25 cellular contexts compared by ENCODE assay signal in the genomic region with DNA sequence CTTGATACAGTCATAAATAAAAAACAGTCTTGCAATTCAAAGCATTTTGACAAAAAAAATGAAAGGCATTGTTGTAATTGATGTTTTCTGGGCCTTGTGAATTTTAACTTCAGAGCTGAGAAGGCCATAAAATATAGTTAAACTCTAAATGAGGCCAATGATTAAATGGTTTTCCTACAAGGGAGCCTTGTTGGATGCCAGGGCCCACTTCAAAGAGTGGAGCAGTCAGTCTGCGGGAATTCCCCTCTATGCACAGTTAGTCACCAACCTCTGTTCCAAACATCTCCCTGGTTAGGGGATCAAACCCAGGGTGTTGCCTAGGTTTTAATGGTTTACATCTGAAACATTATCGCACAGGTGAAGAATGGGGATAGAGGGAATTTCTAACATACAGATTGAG.
A peak's percentile ranks its signal among the peaks of the same experiment; 100 is the strongest.
DNase-seq lines count a peak whose midpoint lies in the region; ATAC-seq, FAIRE-seq and TF ChIP-seq lines count a peak whose summit lies in the region.
"Had no signal": no experiment of that assay in that cellular context is flagged by ENCODE, and none has a peak within 500 bp of the region (broad histone marks: within the 10 kb centered on the region; RNA-seq: fewer than 3 reads in every experiment).

No MANE protein-coding gene starts in this region.

- TF ChIP-seq EP300 in sigmoid colon (IDR thresholded peaks at IDR 0.05) = no peak

- dilution Hi-C loops in mammary epithelial cell (cut with HindIII; ENCODE audit: low sequenced_read_pairs) (no loop called here), keratinocyte (cut with MboI; ENCODE audit: extremely low pct_ligation_motif_present, low sequenced_read_pairs) (no loop called here)

- H2AFZ ChIP-seq in mammary epithelial cell (ENCODE audit: low read depth, low read length) (no peak overlapping the region), astrocyte (ENCODE audit: low read depth, low read length) (no peak overlapping the region), keratinocyte (ENCODE audit: control insufficient read depth, low read length) (no peak overlapping the region)

- DNase-seq in mammary epithelial cell (peak; percentile 84), breast epithelium (ENCODE audit: low spot score in 2 of 2) (no peak), astrocyte (ENCODE audit: low read depth) (peak; percentile 86), keratinocyte (ENCODE audit: low read depth, low spot score) (no peak), SKM-1 (lab: John Stamatoyannopoulos, UW; ENCODE audit: unreplicated experiment) (no peak), sigmoid colon (no peak), NCI-H1417 treated with DMSO at 0.1 percent for 48 hours (lab: John Stamatoyannopoulos, UW) (no peak)
- DNase-seq: activated T-cell treated with anti-CD3 and anti-CD28 coated beads, Interleukin-2, amount 50 U/mL, for 72 hours; C1 segment of cervical spinal cord; effector CD8-positive, alpha-beta T cell; heart right ventricle; immature natural killer cell; mesendoderm; MV-4-11; NCI-H510A treated with DMSO at 0.1 percent for 48 hours; SHP77; stimulated activated CD4-positive, alpha-beta T cell treated with anti-CD3 and anti-CD28 coated beads, Interleukin-12 subunit alpha, Interleukin-12 subunit beta, amount 100 ng/mL, for 4 hours; T-helper 17 cell had no signal

- TF ChIP-seq POLR2A in breast epithelium (IDR thresholded peaks at IDR 0.05) (no peak), sigmoid colon (IDR thresholded peaks at IDR 0.05) (no peak)

- H3K36me3 Mint-ChIP-seq in astrocyte (ENCODE audit: low read depth, unreplicated experiment) = no peaks in the 10 kb centered on the region
- H3K36me3 Mint-ChIP-seq: activated naive CD8-positive, alpha-beta T cell; natural killer cell treated with Interleukin-12 subunit alpha and Interleukin-12 subunit beta and Interleukin-15 and Interleukin-18, amount 100 ng/mL, for 72 hours had no signal

- H3K9me1 ChIP-seq in keratinocyte (ENCODE audit: control insufficient read depth, extremely low read depth, insufficient read depth, low read length) = no peaks in the 10 kb centered on the region

- no TSS peak for BruUV-seq in mammary epithelial cell (replicated peaks; lab: Mats Ljungman, UMichigan)

- FAIRE-seq in astrocyte (lab: Jason Lieb, UNC) (no peak), keratinocyte (lab: Jason Lieb, UNC) (peak; percentile 23)
- FAIRE-seq: A204.1, GM18507 had no signal

- no peak for TF ChIP-seq CTCF in mammary epithelial cell (conservative IDR thresholded peaks at IDR 0.05 in 1 of 2, IDR thresholded peaks at IDR 0.05 in 1 of 2; ENCODE audit: extremely low read depth in 1 of 2, insufficient read depth in 1 of 2, low read depth in 1 of 2, low read length in 2 of 2)
- no peak for TF ChIP-seq CTCF in breast epithelium (IDR thresholded peaks at IDR 0.05)
- TF ChIP-seq CTCF in astrocyte (IDR thresholded peaks at IDR 0.05; ENCODE audit: insufficient read depth, low read depth, low read length) = no peak
- TF ChIP-seq CTCF in keratinocyte (optimal IDR thresholded peaks at IDR 0.05 in 1 of 3, IDR thresholded peaks at IDR 0.05 in 1 of 3, conservative IDR thresholded peaks at IDR 0.05 in 1 of 3; ENCODE audit: extremely low read depth in 1 of 3, insufficient read depth in 2 of 3, low read length in 3 of 3) = no peak
- no peak for TF ChIP-seq CTCF in sigmoid colon (IDR thresholded peaks at IDR 0.05)

- no peak overlapping the region for H3K4me3 Mint-ChIP-seq in astrocyte (ENCODE audit: unreplicated experiment)
- H3K4me3 Mint-ChIP-seq: activated naive CD8-positive, alpha-beta T cell; activated T-cell treated with anti-CD3 and anti-CD28 coated beads, Interleukin-2, amount 50 U/mL, for 72 hours; central memory CD8-positive, alpha-beta T cell; immature natural killer cell; natural killer cell treated with Interleukin-12 subunit alpha and Interleukin-12 subunit beta and Interleukin-15 and Interleukin-18, amount 100 ng/mL, for 72 hours; T-helper 17 cell had no signal

- no peak for ATAC-seq in HG02840 (IDR thresholded peaks at IDR 0.05; ENCODE audit: low FRiP score, unreplicated experiment)
- ATAC-seq: activated T-cell treated with anti-CD3 and anti-CD28 coated beads, Interleukin-2, amount 50 U/mL, for 72 hours; heart right ventricle; natural killer cell treated with Interleukin-12 subunit alpha and Interleukin-12 subunit beta and Interleukin-15 and Interleukin-18, amount 100 ng/mL, for 72 hours; T-helper 17 cell had no signal

- no peaks in the 10 kb centered on the region for H3K9me3 Mint-ChIP-seq in astrocyte (ENCODE audit: unreplicated experiment)
- H3K9me3 Mint-ChIP-seq: central memory CD8-positive, alpha-beta T cell had no signal

- H3K9me3 ChIP-seq in mammary epithelial cell (replicated peaks; ENCODE audit: insufficient read depth, low read length) (no peaks in the 10 kb centered on the region), breast epithelium (no peaks in the 10 kb centered on the region), astrocyte (ENCODE audit: insufficient read depth, low read depth, low read length) (no peaks in the 10 kb centered on the region), keratinocyte (ENCODE audit: control insufficient read depth, low read depth, low read length) (no peaks in the 10 kb centered on the region), sigmoid colon (peaks cover 0 to 4% (median 0%) of the 10 kb centered on the region in 4 donors)

- WGBS in mammary epithelial cell (ENCODE audit: low coverage, missing lambda C conversion rate) = 15% methylated on average over 2 of the region's 2 CpGs
- 18 to 70% methylated on average over 2 of the region's 2 CpGs for WGBS in sigmoid colon, 2 donors

- in situ Hi-C loops in mammary epithelial cell (cut with MboI; ENCODE audit: low sequenced_read_pairs in 2 of 2) = no loop called here

- no peak overlapping the region for H3K9ac ChIP-seq in mammary epithelial cell (ENCODE audit: insufficient read depth, low read length)
- H3K9ac ChIP-seq in astrocyte (ENCODE audit: low read length) = no peak overlapping the region
- H3K9ac ChIP-seq in keratinocyte (ENCODE audit: control insufficient read depth, extremely low read depth, insufficient read depth, low read length) = no peak overlapping the region

- no peak overlapping the region for H3K4me3 ChIP-seq in mammary epithelial cell (replicated peaks in 1 of 3; ENCODE audit: insufficient read depth in 1 of 3, low read depth in 2 of 3, low read length in 3 of 3)
- no peak overlapping the region for H3K4me3 ChIP-seq in breast epithelium
- H3K4me3 ChIP-seq in astrocyte (ENCODE audit: insufficient read depth, low read depth, low read length) = no peak overlapping the region
- H3K4me3 ChIP-seq in keratinocyte (ENCODE audit: control insufficient read depth in 2 of 3, extremely low read depth in 1 of 3, insufficient read depth in 2 of 3, low read depth in 1 of 3, low read length in 3 of 3) = no peak overlapping the region
- no peak overlapping the region for H3K4me3 ChIP-seq in sigmoid colon
- H3K4me3 ChIP-seq: heart right ventricle had no signal

- H3K4me1 Mint-ChIP-seq in astrocyte (ENCODE audit: low read depth, unreplicated experiment) = peaks cover 16% of the 10 kb centered on the region
- H3K4me1 Mint-ChIP-seq: central memory CD8-positive, alpha-beta T cell; immature natural killer cell; T-helper 17 cell had no signal

- H4K20me1 ChIP-seq in mammary epithelial cell (ENCODE audit: insufficient read depth, low read length) (no peaks in the 10 kb centered on the region), astrocyte (ENCODE audit: insufficient read depth, low read length) (no peaks in the 10 kb centered on the region), keratinocyte (ENCODE audit: control insufficient read depth, extremely low read depth, insufficient read depth, low read length) (no peaks in the 10 kb centered on the region)

- no peaks in the 10 kb centered on the region for H3K27me3 Mint-ChIP-seq in astrocyte (ENCODE audit: low read depth, unreplicated experiment)
- H3K27me3 Mint-ChIP-seq: central memory CD8-positive, alpha-beta T cell; natural killer cell treated with Interleukin-12 subunit alpha and Interleukin-12 subunit beta and Interleukin-15 and Interleukin-18, amount 100 ng/mL, for 72 hours; T-helper 17 cell had no signal

- H3K4me2 ChIP-seq in mammary epithelial cell (ENCODE audit: insufficient read depth, low read depth, low read length) (no peak overlapping the region), astrocyte (ENCODE audit: low read length) (no peak overlapping the region), keratinocyte (ENCODE audit: control insufficient read depth, extremely low read depth, insufficient read depth, low read depth, low read length) (no peak overlapping the region)

- H3K4me1 ChIP-seq in mammary epithelial cell (ENCODE audit: insufficient read depth, low read length) (peaks cover 4% of the 10 kb centered on the region), breast epithelium (no peaks in the 10 kb centered on the region), astrocyte (ENCODE audit: insufficient read depth, low read length) (no peaks in the 10 kb centered on the region), keratinocyte (ENCODE audit: control insufficient read depth, extremely low read depth, insufficient read depth, low read length) (peaks cover 25% of the 10 kb centered on the region), sigmoid colon (no peaks in the 10 kb centered on the region)

- CTCF ChIA-PET in mammary epithelial cell (lab: Charles Lee; ENCODE audit: low non-redundant PET) = no interaction called here

- H3K27me3 ChIP-seq in mammary epithelial cell (ENCODE audit: insufficient read depth, low read length) (no peaks in the 10 kb centered on the region), breast epithelium (no peaks in the 10 kb centered on the region), astrocyte (ENCODE audit: insufficient read depth, low read length) (no peaks in the 10 kb centered on the region), keratinocyte (ENCODE audit: control insufficient read depth, extremely low read depth, insufficient read depth, low read length) (no peaks in the 10 kb centered on the region), sigmoid colon (no peaks in the 10 kb centered on the region)
- H3K27me3 ChIP-seq: heart right ventricle had no signal

- intact Hi-C loops in mammary epithelial cell (cut with micrococcal nuclease) = no loop called here
- intact Hi-C loops in breast epithelium (cut with DNase I; ENCODE audit: low total_unique reads) = no loop called here
- intact Hi-C loops in sigmoid colon (cut with DNase I) = no loop called here

- H3K27ac ChIP-seq in mammary epithelial cell (ENCODE audit: insufficient read depth, low read depth, low read length) (no peak overlapping the region), breast epithelium (no peak overlapping the region), astrocyte (ENCODE audit: low read depth, low read length) (no peak overlapping the region), keratinocyte (ENCODE audit: control insufficient read depth, insufficient read depth, low read length) (peak overlapping the region; percentile 36), sigmoid colon (no peak overlapping the region)
- H3K27ac ChIP-seq: heart right ventricle, HL-60 had no signal

- no peaks in the 10 kb centered on the region for H3K79me2 ChIP-seq in mammary epithelial cell (ENCODE audit: insufficient read depth, low read length)
- no peaks in the 10 kb centered on the region for H3K79me2 ChIP-seq in astrocyte (ENCODE audit: insufficient read depth, low read length)
- H3K79me2 ChIP-seq in keratinocyte (ENCODE audit: control insufficient read depth, insufficient read depth, low read length) = no peaks in the 10 kb centered on the region

- no peak overlapping the region for H3K27ac Mint-ChIP-seq in astrocyte (ENCODE audit: unreplicated experiment)
- H3K27ac Mint-ChIP-seq: activated naive CD8-positive, alpha-beta T cell; activated T-cell treated with anti-CD3 and anti-CD28 coated beads, Interleukin-2, amount 50 U/mL, for 72 hours; immature natural killer cell; natural killer cell treated with Interleukin-12 subunit alpha and Interleukin-12 subunit beta and Interleukin-15 and Interleukin-18, amount 100 ng/mL, for 72 hours; T-helper 17 cell had no signal

- H3K36me3 ChIP-seq in mammary epithelial cell (ENCODE audit: insufficient read depth, low read length) (no peaks in the 10 kb centered on the region), breast epithelium (no peaks in the 10 kb centered on the region), astrocyte (ENCODE audit: insufficient read depth, low read length) (no peaks in the 10 kb centered on the region), keratinocyte (ENCODE audit: control insufficient read depth in 2 of 2, extremely low read depth in 1 of 2, insufficient read depth in 2 of 2, low read length in 2 of 2) (no peaks in the 10 kb centered on the region), sigmoid colon (no peaks in the 10 kb centered on the region)
- H3K36me3 ChIP-seq: heart right ventricle had no signal

Comparison
In these comparisons a context has a peak if more than half of its experiments do, and no peak if none do; other contexts are left out.
1. DNase-seq: peak in mammary epithelial cell (single experiment) and astrocyte (single experiment); none in breast epithelium (0 of 2), keratinocyte (single experiment), SKM-1 (single experiment), sigmoid colon (single experiment) and NCI-H1417 treated with DMSO at 0.1 percent for 48 hours (single experiment).